ENCODE assay signal across 1 cellular context in genomic region chr19:41912899-41913475, GRCh38.
TF ChIP-seq lines count a peak whose summit lies in the region.

No MANE protein-coding gene starts in this region.

TF ChIP-seq in A549, 52 proteins besides CTCF, POLR2A, EP300 and RAD21 (continued from another document):
- no peak for TF ChIP-seq ELK1 (IDR thresholded peaks at IDR 0.05; ENCODE audit: low read depth, low read length)
- TF ChIP-seq RNF2 (IDR thresholded peaks at IDR 0.05; ENCODE audit: borderline replicate concordance, low read depth): no peak
- no peak for TF ChIP-seq MAX (IDR thresholded peaks at IDR 0.05)
TF ChIP-seq in A549: peak in this region for 0.
